Comparison of ENCODE assay signal across 1 cellular context in the genomic region with DNA sequence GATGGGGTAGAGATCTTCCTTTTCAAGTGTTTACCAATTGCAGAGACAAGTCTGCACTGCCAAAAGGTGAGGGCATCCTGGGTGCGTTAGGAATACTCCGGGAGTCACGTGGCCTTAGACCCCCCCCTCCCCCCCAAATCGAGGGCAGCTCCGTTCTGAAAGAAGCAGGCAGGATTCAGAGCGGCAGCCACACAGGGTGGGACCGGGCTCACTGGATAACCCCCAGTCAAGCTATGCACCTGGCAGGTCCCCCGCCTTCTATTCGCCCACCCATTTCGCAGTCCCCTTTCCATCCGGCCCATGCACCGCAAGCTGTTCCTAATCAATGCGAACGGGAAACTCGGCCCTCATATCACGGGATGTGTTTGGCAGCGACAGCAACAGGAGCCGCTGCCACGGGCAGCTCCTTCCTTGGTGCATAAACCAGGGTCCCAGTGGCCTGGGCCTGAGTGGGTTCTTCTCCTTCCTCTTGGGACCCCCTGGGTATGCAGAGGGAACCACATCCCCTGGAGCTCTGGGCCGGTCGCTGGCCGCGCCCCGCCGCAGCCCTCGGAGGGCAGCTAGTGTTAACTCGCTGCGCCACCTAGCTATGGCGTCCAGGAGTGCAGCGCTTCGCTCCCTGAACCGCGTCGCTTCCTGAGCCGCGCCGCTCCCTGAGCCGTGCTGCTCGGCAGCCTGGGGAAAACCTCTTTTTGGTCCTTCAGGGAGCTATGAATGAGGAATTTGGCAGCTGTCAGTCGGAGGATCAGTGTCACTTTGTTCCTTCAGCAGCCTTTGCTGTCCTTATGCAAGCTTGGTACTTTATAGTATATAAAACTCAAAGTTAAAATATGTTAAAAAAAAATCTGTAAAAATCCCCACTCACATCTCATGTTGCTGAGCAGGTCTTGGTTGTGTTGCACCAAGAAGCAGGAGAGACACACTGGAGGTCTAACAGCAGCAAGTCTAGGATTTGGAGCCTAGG.
TF ChIP-seq lines count a peak whose summit lies in the region.

No MANE protein-coding gene starts in this region.

TF ChIP-seq in HepG2, 621 proteins besides CTCF, POLR2A, EP300 and RAD21 (continued from another document):
- no peak for TF ChIP-seq CEBPB (IDR thresholded peaks at IDR 0.05; ENCODE audit: borderline replicate concordance, low read depth, low read length)
- peak; percentile 78; the same call in 1 of the 2 replicates for TF ChIP-seq ZNF124 (CRISPR knock-in tag; IDR thresholded peaks at IDR 0.05)
- peak; percentile 62 for TF ChIP-seq ZNF777 (CRISPR knock-in tag; IDR thresholded peaks at IDR 0.05)
- no peak for TF ChIP-seq ISX (CRISPR knock-in tag; conservative IDR thresholded peaks at IDR 0.05)
- no peak for TF ChIP-seq ZNF556 (CRISPR knock-in tag; IDR thresholded peaks at IDR 0.05; ENCODE audit: borderline replicate concordance)
- TF ChIP-seq PRPF4 (IDR thresholded peaks at IDR 0.05; ENCODE audit: low read depth, low read length, poor library complexity, severe bottlenecking), result no peak
- TF ChIP-seq, protein P1, sequence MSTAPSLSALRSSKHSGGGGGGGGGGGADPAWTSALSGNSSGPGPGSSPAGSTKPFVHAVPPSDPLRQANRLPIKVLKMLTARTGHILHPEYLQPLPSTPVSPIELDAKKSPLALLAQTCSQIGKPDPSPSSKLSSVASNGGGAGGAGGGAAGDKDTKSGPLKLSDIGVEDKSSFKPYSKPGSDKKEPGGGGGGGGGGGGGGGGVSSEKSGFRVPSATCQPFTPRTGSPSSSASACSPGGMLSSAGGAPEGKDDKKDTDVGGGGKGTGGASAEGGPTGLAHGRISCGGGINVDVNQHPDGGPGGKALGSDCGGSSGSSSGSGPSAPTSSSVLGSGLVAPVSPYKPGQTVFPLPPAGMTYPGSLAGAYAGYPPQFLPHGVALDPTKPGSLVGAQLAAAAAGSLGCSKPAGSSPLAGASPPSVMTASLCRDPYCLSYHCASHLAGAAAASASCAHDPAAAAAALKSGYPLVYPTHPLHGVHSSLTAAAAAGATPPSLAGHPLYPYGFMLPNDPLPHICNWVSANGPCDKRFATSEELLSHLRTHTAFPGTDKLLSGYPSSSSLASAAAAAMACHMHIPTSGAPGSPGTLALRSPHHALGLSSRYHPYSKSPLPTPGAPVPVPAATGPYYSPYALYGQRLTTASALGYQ (CRISPR knock-in tag; IDR thresholded peaks at IDR 0.05), result no peak
- no peak for TF ChIP-seq ATF7 (IDR thresholded peaks at IDR 0.05)
- no peak for TF ChIP-seq ATF7 (CRISPR knock-in tag; IDR thresholded peaks at IDR 0.05)
- TF ChIP-seq KDM5B (CRISPR knock-in tag; IDR thresholded peaks at IDR 0.05; ENCODE audit: borderline replicate concordance), result no peak
- no peak for TF ChIP-seq SP140L (CRISPR knock-in tag; IDR thresholded peaks at IDR 0.05; ENCODE audit: borderline replicate concordance)
- TF ChIP-seq, protein P2, sequence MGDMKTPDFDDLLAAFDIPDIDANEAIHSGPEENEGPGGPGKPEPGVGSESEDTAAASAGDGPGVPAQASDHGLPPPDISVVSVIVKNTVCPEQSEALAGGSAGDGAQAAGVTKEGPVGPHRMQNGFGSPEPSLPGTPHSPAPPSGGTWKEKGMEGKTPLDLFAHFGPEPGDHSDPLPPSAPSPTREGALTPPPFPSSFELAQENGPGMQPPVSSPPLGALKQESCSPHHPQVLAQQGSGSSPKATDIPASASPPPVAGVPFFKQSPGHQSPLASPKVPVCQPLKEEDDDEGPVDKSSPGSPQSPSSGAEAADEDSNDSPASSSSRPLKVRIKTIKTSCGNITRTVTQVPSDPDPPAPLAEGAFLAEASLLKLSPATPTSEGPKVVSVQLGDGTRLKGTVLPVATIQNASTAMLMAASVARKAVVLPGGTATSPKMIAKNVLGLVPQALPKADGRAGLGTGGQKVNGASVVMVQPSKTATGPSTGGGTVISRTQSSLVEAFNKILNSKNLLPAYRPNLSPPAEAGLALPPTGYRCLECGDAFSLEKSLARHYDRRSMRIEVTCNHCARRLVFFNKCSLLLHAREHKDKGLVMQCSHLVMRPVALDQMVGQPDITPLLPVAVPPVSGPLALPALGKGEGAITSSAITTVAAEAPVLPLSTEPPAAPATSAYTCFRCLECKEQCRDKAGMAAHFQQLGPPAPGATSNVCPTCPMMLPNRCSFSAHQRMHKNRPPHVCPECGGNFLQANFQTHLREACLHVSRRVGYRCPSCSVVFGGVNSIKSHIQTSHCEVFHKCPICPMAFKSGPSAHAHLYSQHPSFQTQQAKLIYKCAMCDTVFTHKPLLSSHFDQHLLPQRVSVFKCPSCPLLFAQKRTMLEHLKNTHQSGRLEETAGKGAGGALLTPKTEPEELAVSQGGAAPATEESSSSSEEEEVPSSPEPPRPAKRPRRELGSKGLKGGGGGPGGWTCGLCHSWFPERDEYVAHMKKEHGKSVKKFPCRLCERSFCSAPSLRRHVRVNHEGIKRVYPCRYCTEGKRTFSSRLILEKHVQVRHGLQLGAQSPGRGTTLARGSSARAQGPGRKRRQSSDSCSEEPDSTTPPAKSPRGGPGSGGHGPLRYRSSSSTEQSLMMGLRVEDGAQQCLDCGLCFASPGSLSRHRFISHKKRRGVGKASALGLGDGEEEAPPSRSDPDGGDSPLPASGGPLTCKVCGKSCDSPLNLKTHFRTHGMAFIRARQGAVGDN (CRISPR knock-in tag; IDR thresholded peaks at IDR 0.05), result peak; percentile 61
- no peak for TF ChIP-seq TMF1 (CRISPR knock-in tag; IDR thresholded peaks at IDR 0.05; ENCODE audit: low read depth)
- TF ChIP-seq ZNF629 (CRISPR knock-in tag; conservative IDR thresholded peaks at IDR 0.05), result 0 out of 2 replicates have a peak, but pooled peaks have one; percentile 36
- no peak for TF ChIP-seq AKAP8 (CRISPR knock-in tag; IDR thresholded peaks at IDR 0.05)
- no peak for TF ChIP-seq DMAP1 (CRISPR knock-in tag; IDR thresholded peaks at IDR 0.05)
- no peak for TF ChIP-seq KLF13 (CRISPR knock-in tag; IDR thresholded peaks at IDR 0.05)
- TF ChIP-seq FOXC1 (CRISPR knock-in tag; IDR thresholded peaks at IDR 0.05; ENCODE audit: borderline replicate concordance), result no peak
- TF ChIP-seq ZNF296 (CRISPR knock-in tag; conservative IDR thresholded peaks at IDR 0.05), result no peak
- no peak for TF ChIP-seq ZNF451 (CRISPR knock-in tag; IDR thresholded peaks at IDR 0.05)
TF ChIP-seq in HepG2: peak in this region for 165.
